ENCODE assay signal across 25 cellular contexts in the genomic region with DNA sequence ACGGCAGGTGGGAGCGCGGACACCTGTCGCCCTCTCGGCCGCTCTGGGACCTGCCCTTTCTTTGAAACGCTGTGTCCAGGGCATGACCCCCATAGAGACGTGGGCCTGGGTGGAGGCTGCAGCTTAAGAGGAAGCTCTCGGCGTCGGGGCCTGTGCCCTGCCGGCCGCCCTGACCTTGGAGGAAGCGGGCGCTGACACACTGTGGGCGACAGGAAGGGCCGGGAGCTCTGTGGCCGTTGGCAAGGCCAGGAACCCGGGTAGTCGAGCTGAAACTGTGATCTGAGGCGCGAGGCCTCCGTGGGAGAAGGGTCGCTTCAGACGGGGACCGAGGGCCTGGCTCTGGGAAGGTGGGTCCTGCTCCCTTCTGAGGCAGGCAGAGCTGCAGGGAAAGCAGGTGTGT. TPM values are rescaled to one million over a fixed set of nuclear protein-coding genes. Genes with fewer than 3 reads are reported as not detected.
A peak's percentile ranks its signal among the peaks of the same experiment; 100 is the strongest.
DNase-seq lines count a peak whose midpoint lies in the region; ATAC-seq and TF ChIP-seq lines count a peak whose summit lies in the region.
"Had no signal": no experiment of that assay in that cellular context is flagged by ENCODE, and none has a peak within 500 bp of the region (broad histone marks: within the 10 kb centered on the region; RNA-seq: fewer than 3 reads in every experiment).

No MANE protein-coding gene starts in this region.

- no peaks in the 10 kb centered on the region; the same call in 1 of the 2 replicates for H4K20me1 ChIP-seq in DND-41 (ENCODE audit: insufficient read depth, low read length)

- TF ChIP-seq CTCF in DND-41 (IDR thresholded peaks at IDR 0.05; ENCODE audit: borderline replicate concordance, extremely low read depth, low read length, poor library complexity, severe bottlenecking): no peak
- TF ChIP-seq CTCF in heart left ventricle (IDR thresholded peaks at IDR 0.05): no peak

- no peak for TF ChIP-seq POLR2A in heart left ventricle (IDR thresholded peaks at IDR 0.05)

- peak overlapping the region; percentile 74 for H3K4me3 Mint-ChIP-seq in memory B cell
- H3K4me3 Mint-ChIP-seq in stimulated activated naive B cell treated with anti-CD40 and anti-IgM and Interleukin-4, amounts not matched to agents 10 μg/mL and 1 μg/mL and 100 μg/mL, for 72 hours: peak overlapping the region; percentile 53 to 68
- H3K4me3 Mint-ChIP-seq: activated CD8-positive, alpha-beta T cell treated with anti-CD3 and anti-CD28 coated beads, Interleukin-2, amount 10 ng/mL, durations not matched to agents 7 days and 5 days; CD4-positive, CD25-positive, alpha-beta regulatory T cell; type B pancreatic cell had no signal

- H3K9me3 Mint-ChIP-seq in memory B cell: no peaks in the 10 kb centered on the region
- no peaks in the 10 kb centered on the region for H3K9me3 Mint-ChIP-seq in stimulated activated naive B cell treated with anti-CD40 and anti-IgM and Interleukin-4, amounts not matched to agents 10 μg/mL and 1 μg/mL and 100 μg/mL, for 72 hours
- H3K9me3 Mint-ChIP-seq: activated naive CD4-positive, alpha-beta T cell treated with anti-CD3 and anti-CD28 coated beads, Interleukin-2, amount 50 U/mL, for 72 hours; type B pancreatic cell had no signal

- H3K36me3 Mint-ChIP-seq in memory B cell: no peaks in the 10 kb centered on the region
- H3K36me3 Mint-ChIP-seq in stimulated activated naive B cell treated with anti-CD40 and anti-IgM and Interleukin-4, amounts not matched to agents 10 μg/mL and 1 μg/mL and 100 μg/mL, for 72 hours: peaks cover 0 to 3% of the 10 kb centered on the region in 2 donors
- H3K36me3 Mint-ChIP-seq: activated naive CD4-positive, alpha-beta T cell treated with anti-CD3 and anti-CD28 coated beads, Interleukin-2, amount 50 U/mL, for 72 hours; CD4-positive, CD25-positive, alpha-beta regulatory T cell; type B pancreatic cell had no signal

- no peaks in the 10 kb centered on the region for H3K27me3 Mint-ChIP-seq in memory B cell
- no peaks in the 10 kb centered on the region for H3K27me3 Mint-ChIP-seq in stimulated activated naive B cell treated with anti-CD40 and anti-IgM and Interleukin-4, amounts not matched to agents 10 μg/mL and 1 μg/mL and 100 μg/mL, for 72 hours
- H3K27me3 Mint-ChIP-seq: type B pancreatic cell had no signal

- no peak overlapping the region for H2AFZ ChIP-seq in DND-41 (ENCODE audit: low read depth, low read length)
- H2AFZ ChIP-seq: PC-9 had no signal

- ATAC-seq in DND-41 (ENCODE audit: insufficient read depth, low read depth) (no peak), heart left ventricle (peak in 3 of 4 donors; percentile 47 to 60 (median 50)), memory B cell (ENCODE audit: low read depth) (no peak), GM18520 (IDR thresholded peaks at IDR 0.05; ENCODE audit: unreplicated experiment) (no peak), GM21529 (IDR thresholded peaks at IDR 0.05; ENCODE audit: unreplicated experiment) (no peak), HG03432 (IDR thresholded peaks at IDR 0.05; ENCODE audit: unreplicated experiment) (no peak)
- no peak for ATAC-seq in stimulated activated naive B cell treated with anti-CD40 and anti-IgM and Interleukin-4, amounts not matched to agents 10 μg/mL and 1 μg/mL and 100 μg/mL, for 72 hours (replicated peaks)
- ATAC-seq: activated CD8-positive, alpha-beta T cell treated with anti-CD3 and anti-CD28 coated beads, Interleukin-2, amount 10 ng/mL, durations not matched to agents 7 days and 5 days; activated naive CD4-positive, alpha-beta T cell treated with anti-CD3 and anti-CD28 coated beads, Interleukin-2, amount 50 U/mL, for 72 hours had no signal

- intact Hi-C loops in heart left ventricle (cut with DNase I): no loop called here

- H3K4me3 ChIP-seq in DND-41 (ENCODE audit: low read depth in 1 of 2, low read length in 2 of 2): no peak overlapping the region
- H3K4me3 ChIP-seq in heart left ventricle: peak overlapping the region in 1 of 12 donors; percentile 8
- H3K4me3 ChIP-seq: HAP-1, PC-9 had no signal

- no peak overlapping the region for H3K4me2 ChIP-seq in DND-41 (ENCODE audit: insufficient read depth, low read length)
- H3K4me2 ChIP-seq: PC-9 had no signal

- H3K9ac ChIP-seq in DND-41 (ENCODE audit: low read depth, low read length): no peak overlapping the region

- 82 to 95% (median 84%) methylated on average over 11 to 26 of the region's 26 CpGs for WGBS in heart left ventricle, 4 donors

- no peaks in the 10 kb centered on the region for H3K9me3 ChIP-seq in DND-41 (ENCODE audit: insufficient read depth, low read length, severe bottlenecking)
- peaks cover 0 to 5% (median 0%) of the 10 kb centered on the region in 12 donors for H3K9me3 ChIP-seq in heart left ventricle
- H3K9me3 ChIP-seq: HAP-1 had no signal

- DNase-seq in DND-41 (no peak), heart left ventricle (peak in 3 of 5 donors; percentile 27 to 59 (median 57)), memory B cell (ENCODE audit: low spot score in 2 of 2) (no peak)
- DNase-seq in stimulated activated naive B cell treated with anti-CD40 and anti-IgM and Interleukin-4, amounts not matched to agents 10 μg/mL and 1 μg/mL and 100 μg/mL, for 72 hours: no peak
- no peak for DNase-seq in activated T-cell treated with anti-CD3 and anti-CD28 coated beads, Interleukin-2, amount 50 U/mL, for 48 hours
- DNase-seq: activated CD8-positive, alpha-beta T cell treated with anti-CD3 and anti-CD28 coated beads, Interleukin-2, amount 10 ng/mL, durations not matched to agents 7 days and 5 days; CD4-positive, CD25-positive, alpha-beta regulatory T cell; Kasumi-1; kidney glomerular epithelial cell; mesendoderm; MV-4-11; NCI-H1436; NCI-H226; NCI-H526 treated with DMSO at 0.1 percent for 48 hours; PC-9; stimulated activated CD4-positive, alpha-beta T cell treated with anti-CD3 and anti-CD28 coated beads, Interleukin-4, amount 100 ng/mL, for 24 hours; T-helper 2 cell had no signal

- H3K4me1 Mint-ChIP-seq in memory B cell: peaks cover 12% of the 10 kb centered on the region
- H3K4me1 Mint-ChIP-seq in stimulated activated naive B cell treated with anti-CD40 and anti-IgM and Interleukin-4, amounts not matched to agents 10 μg/mL and 1 μg/mL and 100 μg/mL, for 72 hours: peaks cover 18 to 36% of the 10 kb centered on the region in 2 donors
- H3K4me1 Mint-ChIP-seq: CD4-positive, CD25-positive, alpha-beta regulatory T cell had no signal

- H3K4me1 ChIP-seq in DND-41 (ENCODE audit: insufficient read depth, low read length) (peaks cover 16% of the 10 kb centered on the region), heart left ventricle (peaks cover 0 to 1% (median 0%) of the 10 kb centered on the region in 12 donors)
- H3K4me1 ChIP-seq: HAP-1 had no signal

- H3K27ac Mint-ChIP-seq in memory B cell: peak overlapping the region; percentile 58
- H3K27ac Mint-ChIP-seq in stimulated activated naive B cell treated with anti-CD40 and anti-IgM and Interleukin-4, amounts not matched to agents 10 μg/mL and 1 μg/mL and 100 μg/mL, for 72 hours: peak overlapping the region; percentile 42
- H3K27ac Mint-ChIP-seq: activated CD8-positive, alpha-beta T cell treated with anti-CD3 and anti-CD28 coated beads, Interleukin-2, amount 10 ng/mL, durations not matched to agents 7 days and 5 days; activated naive CD4-positive, alpha-beta T cell treated with anti-CD3 and anti-CD28 coated beads, Interleukin-2, amount 50 U/mL, for 72 hours; CD4-positive, CD25-positive, alpha-beta regulatory T cell; progenitor cell of endocrine pancreas; type B pancreatic cell had no signal

- H3K36me3 ChIP-seq in DND-41 (ENCODE audit: insufficient read depth, low read length) (no peaks in the 10 kb centered on the region), heart left ventricle (no peaks in the 10 kb centered on the region)
- H3K36me3 ChIP-seq: HAP-1 had no signal

- H3K27me3 ChIP-seq in DND-41 (ENCODE audit: insufficient read depth, low read length, poor library complexity) (no peaks in the 10 kb centered on the region), heart left ventricle (no peaks in the 10 kb centered on the region)

- H3K27ac ChIP-seq in DND-41 (ENCODE audit: low read length) (0 out of 2 replicates have a peak overlapping the region, but pooled peaks have one; percentile 16), heart left ventricle (peak overlapping the region in 1 of 12 donors; percentile 66)
- H3K27ac ChIP-seq: PC-9 had no signal

- no peaks in the 10 kb centered on the region for H3K79me2 ChIP-seq in DND-41 (ENCODE audit: insufficient read depth, low read length)

RNA-seq across cellular contexts. Expression of a gene that starts 28.2 kb away (rescaled TPM):
- total RNA-seq in heart left ventricle: 1 to 10 TPM in 1 of 9 donors, under 1 TPM in 1, not detected in 7; 0.18 to 1.5 TPM
- polyA plus RNA-seq in heart left ventricle: under 1 TPM in 1 of 2 donors, not detected in 1; 0.07 TPM
- total RNA-seq: activated CD8-positive, alpha-beta T cell treated with anti-CD3 and anti-CD28 coated beads, Interleukin-2, amount 10 ng/mL, durations not matched to agents 7 days and 5 days; activated naive CD4-positive, alpha-beta T cell treated with anti-CD3 and anti-CD28 coated beads, Interleukin-2, amount 50 U/mL, for 72 hours; CD4-positive, CD25-positive, alpha-beta regulatory T cell; endothelial cell of umbilical vein; PC-9; progenitor cell of endocrine pancreas had no signal
- polyA plus RNA-seq: CD4-positive, CD25-positive, alpha-beta regulatory T cell; endothelial cell of umbilical vein had no signal

Comparison
In these comparisons a context has a peak if more than half of its experiments do, and no peak if none do; other contexts are left out.
1. ATAC-seq: peak in heart left ventricle (3 of 4); none in DND-41 (single experiment), memory B cell (single experiment), stimulated activated naive B cell treated with anti-CD40 and anti-IgM and Interleukin-4, amounts not matched to agents 10 μg/mL and 1 μg/mL and 100 μg/mL, for 72 hours (0 of 2), GM18520 (single experiment), GM21529 (single experiment) and HG03432 (single experiment).
2. DNase-seq: peak in heart left ventricle (3 of 5); none in DND-41 (single experiment), memory B cell (0 of 2), stimulated activated naive B cell treated with anti-CD40 and anti-IgM and Interleukin-4, amounts not matched to agents 10 μg/mL and 1 μg/mL and 100 μg/mL, for 72 hours (single experiment) and activated T-cell treated with anti-CD3 and anti-CD28 coated beads, Interleukin-2, amount 50 U/mL, for 48 hours (0 of 2).